Comparison of ENCODE assay signal across 6 cellular contexts in genomic region chr12:6936642-6937480, GRCh38. TPM values are rescaled to one million over a fixed set of nuclear protein-coding genes. Genes with fewer than 3 reads are reported as not detected.
A peak's percentile ranks its signal among the peaks of the same experiment; 100 is the strongest.
DNase-seq lines count a peak whose midpoint lies in the region; ATAC-seq, FAIRE-seq and TF ChIP-seq lines count a peak whose summit lies in the region.

No MANE protein-coding gene starts in this region.

- H3K4me3 Mint-ChIP-seq in CD8-positive, alpha-beta memory T cell: peak overlapping the region; percentile 82 to 91 (median 85)
- peak overlapping the region; percentile 77 for H3K4me3 Mint-ChIP-seq in astrocyte (ENCODE audit: unreplicated experiment)
- peak overlapping the region; percentile 75 to 88 (median 84) for H3K4me3 Mint-ChIP-seq in naive thymus-derived CD4-positive, alpha-beta T cell

- H3K36me3 ChIP-seq in CD8-positive, alpha-beta memory T cell (ENCODE audit: insufficient read depth, low read length): no peaks in the 10 kb centered on the region
- H3K36me3 ChIP-seq in KMS-11 (ENCODE audit: insufficient read depth) (no peaks in the 10 kb centered on the region), astrocyte (ENCODE audit: insufficient read depth, low read length) (peaks cover 24% of the 10 kb centered on the region)
- H3K36me3 ChIP-seq in naive thymus-derived CD4-positive, alpha-beta T cell (ENCODE audit: control insufficient read depth in 2 of 3, insufficient read depth in 3 of 3, low read length in 3 of 3): peaks cover 0 to 8% (median 0%) of the 10 kb centered on the region in 3 experiments

- peak overlapping the region; percentile 88 to 98 (median 94) for H3K27ac Mint-ChIP-seq in CD8-positive, alpha-beta memory T cell
- peak overlapping the region; percentile 88 for H3K27ac Mint-ChIP-seq in astrocyte (ENCODE audit: unreplicated experiment)
- H3K27ac Mint-ChIP-seq in naive thymus-derived CD4-positive, alpha-beta T cell: peak overlapping the region; percentile 91 to 99 (median 96)

- H3K4me1 Mint-ChIP-seq in CD8-positive, alpha-beta memory T cell: peaks cover 25 to 53% (median 43%) of the 10 kb centered on the region in 3 donors
- H3K4me1 Mint-ChIP-seq in astrocyte (ENCODE audit: low read depth, unreplicated experiment): peaks cover 28% of the 10 kb centered on the region
- peaks cover 44 to 70% (median 55%) of the 10 kb centered on the region in 7 donors for H3K4me1 Mint-ChIP-seq in naive thymus-derived CD4-positive, alpha-beta T cell

- H3K36me3 Mint-ChIP-seq in CD8-positive, alpha-beta memory T cell: peaks cover 0 to 43% (median 5%) of the 10 kb centered on the region in 3 donors
- H3K36me3 Mint-ChIP-seq in astrocyte (ENCODE audit: low read depth, unreplicated experiment): peaks cover 18% of the 10 kb centered on the region
- peaks cover 0 to 21% (median 0%) of the 10 kb centered on the region in 5 donors for H3K36me3 Mint-ChIP-seq in naive thymus-derived CD4-positive, alpha-beta T cell

- H3K27me3 ChIP-seq in CD8-positive, alpha-beta memory T cell (ENCODE audit: insufficient read depth, low read length, poor library complexity, severe bottlenecking): no peaks in the 10 kb centered on the region
- H3K27me3 ChIP-seq in KMS-11 (ENCODE audit: insufficient read depth, low read depth): no peaks in the 10 kb centered on the region
- H3K27me3 ChIP-seq in astrocyte (ENCODE audit: insufficient read depth, low read length): no peaks in the 10 kb centered on the region
- no peaks in the 10 kb centered on the region for H3K27me3 ChIP-seq in naive thymus-derived CD4-positive, alpha-beta T cell (ENCODE audit: control insufficient read depth in 2 of 2, insufficient read depth in 2 of 2, low read length in 2 of 2)

- H4K20me1 ChIP-seq in KMS-11 (ENCODE audit: insufficient read depth) (no peaks in the 10 kb centered on the region), astrocyte (ENCODE audit: insufficient read depth, low read length) (peaks cover 45% of the 10 kb centered on the region)

- peaks cover 0 to 1% of the 10 kb centered on the region in 2 donors for H3K27me3 Mint-ChIP-seq in CD8-positive, alpha-beta memory T cell
- H3K27me3 Mint-ChIP-seq in astrocyte (ENCODE audit: low read depth, unreplicated experiment): no peaks in the 10 kb centered on the region
- no peaks in the 10 kb centered on the region for H3K27me3 Mint-ChIP-seq in naive thymus-derived CD4-positive, alpha-beta T cell

- H3K9me3 ChIP-seq in CD8-positive, alpha-beta memory T cell (ENCODE audit: low read length): no peaks in the 10 kb centered on the region
- no peaks in the 10 kb centered on the region for H3K9me3 ChIP-seq in astrocyte (ENCODE audit: insufficient read depth, low read depth, low read length)
- H3K9me3 ChIP-seq in naive thymus-derived CD4-positive, alpha-beta T cell (ENCODE audit: control insufficient read depth in 2 of 3, low read length in 3 of 3): no peaks in the 10 kb centered on the region

- DNase-seq in CD8-positive, alpha-beta memory T cell: peak in 2 of 5 donors; percentile 66 to 77
- DNase-seq in astrocyte (ENCODE audit: low read depth) (no peak), NCI-H226 (no peak), AG08395 (ENCODE audit: low spot score) (no peak)
- DNase-seq in naive thymus-derived CD4-positive, alpha-beta T cell: peak; percentile 24 to 89 (median 65)

- CTCF ChIA-PET in CD8-positive, alpha-beta memory T cell (lab: Charles Lee): interaction anchor here (0.9 to 22.6 kb wide), 21 partner anchors 8 to 185 kb away, joined by 3 to 815 read pairs (median 5); partner anchors contain the start of genes ATN1, C1RL, CDCA3 and ENO2
- CTCF ChIA-PET in naive thymus-derived CD4-positive, alpha-beta T cell (lab: Charles Lee): interaction anchor here (0.7 to 5.1 kb wide), 15 partner anchors 8 to 176 kb away, joined by 3 to 47 read pairs (median 4); partner anchors contain the start of genes C1RL and SPSB2

- H3K79me2 ChIP-seq in KMS-11 (ENCODE audit: insufficient read depth, low read depth) (no peaks in the 10 kb centered on the region; the same call in 1 of the 2 replicates), astrocyte (ENCODE audit: insufficient read depth, low read length) (peaks cover 40% of the 10 kb centered on the region)

- ATAC-seq in naive thymus-derived CD4-positive, alpha-beta T cell: peak; percentile 28

- POLR2A ChIA-PET in CD8-positive, alpha-beta memory T cell (lab: Charles Lee): interaction anchor here (0.6 to 2.2 kb wide), 16 partner anchors 8 to 171 kb away, joined by 3 to 22 read pairs (median 6); partner anchors contain the start of genes ENO2, PTPN6, SPSB2 and TPI1
- POLR2A ChIA-PET in naive thymus-derived CD4-positive, alpha-beta T cell (lab: Charles Lee): interaction anchor here (0.5 to 23.3 kb wide), 21 partner anchors 6 to 271 kb away, joined by 3 to 1270 read pairs (median 8); partner anchors contain the start of genes ATN1, C12orf57, CDCA3 and EMG1

- H3K27ac ChIP-seq in CD8-positive, alpha-beta memory T cell (ENCODE audit: low read depth, low read length): peak overlapping the region; percentile 87
- H3K27ac ChIP-seq in KMS-11 (peak overlapping the region; percentile 87), astrocyte (ENCODE audit: low read depth, low read length) (no peak overlapping the region)
- peak overlapping the region; percentile 92 for H3K27ac ChIP-seq in naive thymus-derived CD4-positive, alpha-beta T cell (ENCODE audit: low read depth, low read length)

- H2AFZ ChIP-seq in KMS-11 (ENCODE audit: low read depth) (no peak overlapping the region; the same call in 1 of the 2 replicates), astrocyte (ENCODE audit: low read depth, low read length) (no peak overlapping the region)

- peak overlapping the region; percentile 97 for H3K9ac ChIP-seq in KMS-11
- peak overlapping the region; percentile 91 for H3K9ac ChIP-seq in astrocyte (ENCODE audit: low read length)

- peaks cover 39% of the 10 kb centered on the region for H3K4me1 ChIP-seq in CD8-positive, alpha-beta memory T cell (ENCODE audit: insufficient read depth, low read length)
- peaks cover 6% of the 10 kb centered on the region for H3K4me1 ChIP-seq in KMS-11 (ENCODE audit: low read depth, poor library complexity, severe bottlenecking)
- peaks cover 31% of the 10 kb centered on the region for H3K4me1 ChIP-seq in astrocyte (ENCODE audit: insufficient read depth, low read length)
- peaks cover 5 to 35% of the 10 kb centered on the region in 2 donors for H3K4me1 ChIP-seq in naive thymus-derived CD4-positive, alpha-beta T cell (ENCODE audit: control insufficient read depth in 2 of 2, insufficient read depth in 2 of 2, low read length in 2 of 2)

- TF ChIP-seq CTCF in KMS-11 (conservative IDR thresholded peaks at IDR 0.05; ENCODE audit: low read depth, low read length) (no peak), astrocyte (IDR thresholded peaks at IDR 0.05; ENCODE audit: insufficient read depth, low read depth, low read length) (no peak)

- intact Hi-C loops in naive thymus-derived CD4-positive, alpha-beta T cell (cut with micrococcal nuclease): loop anchor here in 1 of 2 donors (1.0 to 5.0 kb wide), 2 partner anchors 8 to 250 kb away; partner anchors contain the start of gene PEX5

- FAIRE-seq in astrocyte (lab: Jason Lieb, UNC): no peak

- H3K4me2 ChIP-seq in KMS-11 (peak overlapping the region; percentile 68), astrocyte (ENCODE audit: low read length) (peak overlapping the region; percentile 93)

- peak overlapping the region; percentile 86 for H3K4me3 ChIP-seq in CD8-positive, alpha-beta memory T cell (ENCODE audit: low read length)
- H3K4me3 ChIP-seq in KMS-11 (IDR thresholded peaks at IDR 0.05; ENCODE audit: insufficient read depth, low read depth, low read length) (no peak overlapping the region), astrocyte (ENCODE audit: insufficient read depth, low read depth, low read length) (no peak overlapping the region)
- H3K4me3 ChIP-seq in naive thymus-derived CD4-positive, alpha-beta T cell (ENCODE audit: low read length): peak overlapping the region; percentile 90

- H3K9me3 Mint-ChIP-seq in CD8-positive, alpha-beta memory T cell: no peaks in the 10 kb centered on the region
- H3K9me3 Mint-ChIP-seq in astrocyte (ENCODE audit: unreplicated experiment): peaks cover 3% of the 10 kb centered on the region
- no peaks in the 10 kb centered on the region for H3K9me3 Mint-ChIP-seq in naive thymus-derived CD4-positive, alpha-beta T cell

RNA-seq across cellular contexts. Expression of gene RNU7-1, which starts 6.8 kb away (rescaled TPM):
- total RNA-seq in CD8-positive, alpha-beta memory T cell: not detected
- polyA plus RNA-seq in CD8-positive, alpha-beta memory T cell: not detected
- not detected in 2 replicates for total RNA-seq in astrocyte
- not detected for total RNA-seq in naive thymus-derived CD4-positive, alpha-beta T cell
- not detected for polyA plus RNA-seq in naive thymus-derived CD4-positive, alpha-beta T cell

RNA-seq across cellular contexts. Expression of gene C12orf57, which starts 7.0 kb away (rescaled TPM):
- total RNA-seq in CD8-positive, alpha-beta memory T cell: 100 to 1,000 TPM; 297 to 304 TPM
- polyA plus RNA-seq in CD8-positive, alpha-beta memory T cell: 259 TPM
- 117 and 123 TPM in 2 replicates for total RNA-seq in astrocyte
- total RNA-seq in naive thymus-derived CD4-positive, alpha-beta T cell: 100 to 1,000 TPM; 148 to 592 (median 362) TPM
- 100 to 1,000 TPM; 394 to 401 TPM for polyA plus RNA-seq in naive thymus-derived CD4-positive, alpha-beta T cell

RNA-seq across cellular contexts. Expression of gene ATN1, which starts 9.1 kb away (rescaled TPM):
- total RNA-seq in CD8-positive, alpha-beta memory T cell: 10 to 100 TPM; 54.8 to 60.4 TPM
- 0.62 TPM for polyA plus RNA-seq in CD8-positive, alpha-beta memory T cell
- 94.9 and 97.8 TPM in 2 replicates for total RNA-seq in astrocyte
- total RNA-seq in naive thymus-derived CD4-positive, alpha-beta T cell: 10 to 100 TPM; 29.5 to 42.2 (median 34.4) TPM
- polyA plus RNA-seq in naive thymus-derived CD4-positive, alpha-beta T cell: 1 to 10 TPM in 1 of 2 donors, under 1 TPM in 1; 0.95 to 2.0 TPM

RNA-seq across cellular contexts. Expression of gene PTPN6, which starts 14.3 kb away (rescaled TPM):
- 100 to 1,000 TPM; 456 to 460 TPM for total RNA-seq in CD8-positive, alpha-beta memory T cell
- 379 TPM for polyA plus RNA-seq in CD8-positive, alpha-beta memory T cell
- 5.2 and 8.9 TPM in 2 replicates for total RNA-seq in astrocyte
- 100 to 1,000 TPM; 141 to 390 (median 242) TPM for total RNA-seq in naive thymus-derived CD4-positive, alpha-beta T cell
- 100 to 1,000 TPM; 210 to 387 TPM for polyA plus RNA-seq in naive thymus-derived CD4-positive, alpha-beta T cell

RNA-seq across cellular contexts. Expression of gene ENO2, which starts 22.5 kb away (rescaled TPM):
- 100 to 1,000 TPM; 125 to 131 TPM for total RNA-seq in CD8-positive, alpha-beta memory T cell
- 36.4 TPM for polyA plus RNA-seq in CD8-positive, alpha-beta memory T cell
- total RNA-seq in astrocyte: 46.4 and 47.7 TPM in 2 replicates
- 100 to 1,000 TPM in 3 of 5 experiments, 10 to 100 TPM in 2; 65.3 to 193 (median 178) TPM for total RNA-seq in naive thymus-derived CD4-positive, alpha-beta T cell
- polyA plus RNA-seq in naive thymus-derived CD4-positive, alpha-beta T cell: 10 to 100 TPM; 22.5 to 31.0 TPM

Comparison
In these comparisons a context has a peak if more than half of its experiments do, and no peak if none do; other contexts are left out.
1. DNase-seq: peak in naive thymus-derived CD4-positive, alpha-beta T cell (9 of 9); none in astrocyte (single experiment), NCI-H226 (single experiment) and AG08395 (single experiment).
2. H3K4me3 ChIP-seq: peak in CD8-positive, alpha-beta memory T cell (single experiment) and naive thymus-derived CD4-positive, alpha-beta T cell (single experiment); none in KMS-11 (single experiment) and astrocyte (single experiment).
3. Peak in every context shown above with its lines, with median percentiles within 50 percentile points of each other: H3K27ac Mint-ChIP-seq and H3K4me3 Mint-ChIP-seq.